ENCODE assay signal across 9 cellular contexts in the genomic region with DNA sequence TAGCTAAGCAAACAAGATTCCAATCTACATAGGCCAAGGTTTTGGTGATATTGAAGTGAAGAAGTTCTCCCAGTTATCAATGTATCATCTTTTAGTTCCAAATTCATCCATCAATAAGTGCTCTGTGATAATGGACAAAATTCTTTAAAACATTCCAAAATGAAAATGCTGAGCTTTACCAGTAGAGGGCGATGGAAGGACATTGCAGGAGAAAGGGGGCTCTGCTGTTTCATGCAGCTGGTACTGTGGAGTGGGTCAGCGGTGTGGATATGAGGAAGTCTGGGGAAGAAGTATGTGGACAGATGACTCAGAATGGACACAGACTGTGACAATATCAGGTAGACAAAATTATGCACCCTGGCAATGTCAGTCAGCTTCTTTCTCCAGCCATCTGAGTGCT. TPM values are rescaled to one million over a fixed set of nuclear protein-coding genes. Genes with fewer than 3 reads are reported as not detected.
DNase-seq lines count a peak whose midpoint lies in the region; ATAC-seq, FAIRE-seq and TF ChIP-seq lines count a peak whose summit lies in the region.
"Had no signal": no experiment of that assay in that cellular context is flagged by ENCODE, and none has a peak within 500 bp of the region (broad histone marks: within the 10 kb centered on the region; RNA-seq: fewer than 3 reads in every experiment).

No MANE protein-coding gene starts in this region.

- POLR2A ChIA-PET in K562 (lab: Yijun Ruan, JAX): interaction anchor here (0.7 kb wide), 1 partner anchor 836 kb away, joined by 4 read pairs; no protein-coding TSS in a partner anchor

- in situ Hi-C loops in K562 (cut with MboI): no loop called here

- CTCF ChIA-PET in K562 (lab: Yijun Ruan, JAX; ENCODE audit: low intra/inter-chr PET ratio): interaction anchor here (1.2 kb wide), 1 partner anchor 211 kb away, joined by 3 read pairs; no protein-coding TSS in a partner anchor

- H3K4me1 ChIP-seq in K562 (replicated peaks in 1 of 2; ENCODE audit: control insufficient read depth in 2 of 2, insufficient read depth in 2 of 2, low read length in 2 of 2): no peaks in the 10 kb centered on the region

- H3K36me3 ChIP-seq in K562 (ENCODE audit: control insufficient read depth, insufficient read depth, low read length): no peaks in the 10 kb centered on the region

- H3K79me2 ChIP-seq in K562 (ENCODE audit: control insufficient read depth, insufficient read depth, low read length): no peaks in the 10 kb centered on the region

- H3K27ac Mint-ChIP-seq in mesothelial cell of epicardium: no peak overlapping the region

- H3K4me3 Mint-ChIP-seq in mesothelial cell of epicardium: no peak overlapping the region
- no peak overlapping the region for H3K4me3 Mint-ChIP-seq in activated T-cell treated with anti-CD3 and anti-CD28 coated beads, Interleukin-2, amount 50 U/mL, for 4 hours
- H3K4me3 Mint-ChIP-seq: central memory CD8-positive, alpha-beta T cell had no signal

- peak; percentile 60 for FAIRE-seq in K562 (lab: Jason Lieb, UNC)

- WGBS in K562 (ENCODE audit: insufficient coverage, low coverage, missing lambda C conversion rate): 0% methylated on average over 2 of the region's 2 CpGs

- no peak overlapping the region for H3K9ac ChIP-seq in K562 (ENCODE audit: insufficient read depth in 1 of 2, low read depth in 2 of 2, low read length in 2 of 2)

- no TSS peak for BruUV-seq in K562 (replicated peaks; lab: Mats Ljungman, UMichigan)

- peak; percentile 51; the same call in 2 of the 3 replicates for ATAC-seq in K562
- no peak for ATAC-seq in GM18861 (IDR thresholded peaks at IDR 0.05; ENCODE audit: unreplicated experiment)
- no peak for ATAC-seq in activated T-cell treated with anti-CD3 and anti-CD28 coated beads, Interleukin-2, amount 50 U/mL, for 4 hours
- no peak for ATAC-seq in GM19455 (IDR thresholded peaks at IDR 0.05; ENCODE audit: unreplicated experiment)
- ATAC-seq in GM21619 (IDR thresholded peaks at IDR 0.05; ENCODE audit: unreplicated experiment): no peak

- TF ChIP-seq RAD21 in K562 (CRISPR knock-in tag; conservative IDR thresholded peaks at IDR 0.05 in 1 of 2, IDR thresholded peaks at IDR 0.05 in 1 of 2): peak; percentile 22 to 51; a peak in 3 of 4 replicates

- H3K27ac ChIP-seq in K562 (ENCODE audit: extremely low read depth, low read depth, low read length): no peak overlapping the region

- peaks cover 3% of the 10 kb centered on the region for H3K36me3 Mint-ChIP-seq in mesothelial cell of epicardium
- no peaks in the 10 kb centered on the region for H3K36me3 Mint-ChIP-seq in activated T-cell treated with anti-CD3 and anti-CD28 coated beads, Interleukin-2, amount 50 U/mL, for 4 hours (ENCODE audit: insufficient read depth)

- peaks cover 10% of the 10 kb centered on the region for H3K9me3 Mint-ChIP-seq in mesothelial cell of epicardium
- H3K9me3 Mint-ChIP-seq in activated T-cell treated with anti-CD3 and anti-CD28 coated beads, Interleukin-2, amount 50 U/mL, for 4 hours: no peaks in the 10 kb centered on the region
- H3K9me3 Mint-ChIP-seq: central memory CD8-positive, alpha-beta T cell had no signal

- no peaks in the 10 kb centered on the region for H3K9me3 ChIP-seq in K562 (replicated peaks; ENCODE audit: control insufficient read depth, insufficient read depth, low read depth, low read length)

- no peak for TF ChIP-seq POLR2A in K562 (conservative IDR thresholded peaks at IDR 0.05)

- intact Hi-C loops in K562 (cut with micrococcal nuclease): loop anchor here (1.0 kb wide), 2 partner anchors 210 to 665 kb away; no protein-coding TSS in a partner anchor

- TF ChIP-seq EP300 in K562 (IDR thresholded peaks at IDR 0.05; ENCODE audit: low read length): no peak

- H2AFZ ChIP-seq in K562 (ENCODE audit: low read depth, low read length): no peak overlapping the region

- no peaks in the 10 kb centered on the region for H3K27me3 ChIP-seq in K562 (ENCODE audit: control insufficient read depth in 2 of 2, insufficient read depth in 2 of 2, low read length in 2 of 2)

- DNase-seq in DMS53 (lab: John Stamatoyannopoulos, UW): peak; percentile 74
- peak; percentile 6 for DNase-seq in HK-2 (ENCODE audit: unreplicated experiment)
- peak; percentile 4 to 23 (median 8) for DNase-seq in K562 (ENCODE audit: extremely low read depth in 1 of 4, low spot score in 3 of 4)
- no peak for DNase-seq in mesothelial cell of epicardium (ENCODE audit: low spot score in 2 of 2, unreplicated experiment in 2 of 2)
- DNase-seq in activated T-cell treated with anti-CD3 and anti-CD28 coated beads, Interleukin-2, amount 50 U/mL, for 4 hours: no peak

- no peaks in the 10 kb centered on the region for H3K27me3 Mint-ChIP-seq in mesothelial cell of epicardium (ENCODE audit: low read depth)
- peaks cover 2% of the 10 kb centered on the region for H3K27me3 Mint-ChIP-seq in activated T-cell treated with anti-CD3 and anti-CD28 coated beads, Interleukin-2, amount 50 U/mL, for 4 hours (ENCODE audit: low read depth)

- TF ChIP-seq CTCF in K562 (IDR thresholded peaks at IDR 0.05 in 2 of 3, conservative IDR thresholded peaks at IDR 0.05 in 1 of 3; ENCODE audit: insufficient read depth in 2 of 3, low read depth in 1 of 3, low read length in 3 of 3): peak; percentile 42 to 65 (median 63); a peak in 5 of 6 replicates
- TF ChIP-seq CTCF in mesothelial cell of epicardium (IDR thresholded peaks at IDR 0.05; ENCODE audit: unreplicated experiment): peak; percentile 78

- no peak overlapping the region for H3K4me2 ChIP-seq in K562 (ENCODE audit: insufficient read depth, low read length)

- no peaks in the 10 kb centered on the region for H3K9me1 ChIP-seq in K562 (ENCODE audit: control insufficient read depth, insufficient read depth, low read length)

- peaks cover 6% of the 10 kb centered on the region for H3K4me1 Mint-ChIP-seq in mesothelial cell of epicardium
- H3K4me1 Mint-ChIP-seq in activated T-cell treated with anti-CD3 and anti-CD28 coated beads, Interleukin-2, amount 50 U/mL, for 4 hours (ENCODE audit: low read depth): no peaks in the 10 kb centered on the region
- H3K4me1 Mint-ChIP-seq: central memory CD8-positive, alpha-beta T cell had no signal

- H4K20me1 ChIP-seq in K562 (replicated peaks; ENCODE audit: control insufficient read depth, insufficient read depth, low read length): no peaks in the 10 kb centered on the region

- no peak overlapping the region for H3K4me3 ChIP-seq in K562

TF ChIP-seq in K562, 482 proteins besides CTCF, POLR2A, EP300 and RAD21:
- no peak for TF ChIP-seq NCOA2 (IDR thresholded peaks at IDR 0.05; ENCODE audit: partially characterized antibody in 2 of 2)
- no peak for TF ChIP-seq TFAM (CRISPR knock-in tag; conservative IDR thresholded peaks at IDR 0.05)

RNA-seq across cellular contexts. Expression of a gene that starts 46.6 kb away (rescaled TPM):
- not detected in 2 replicates for total RNA-seq in K562 (2011; cell fraction: chromatin; rRNA removed; ENCODE audit: low replicate concordance)
- total RNA-seq in K562 (2011; cell fraction: nucleolus; rRNA removed): not detected in 2 replicates
- total RNA-seq in K562 (2011; cell fraction: nucleoplasm; rRNA removed): not detected in 2 replicates
- total RNA-seq in K562 (2014; rRNA removed): not detected in 2 replicates
- total RNA-seq in K562 (2014; rRNA removed; fragmentation: Illumina TruSeq; extraction: Trizol): not detected in 2 replicates
- not detected in 2 replicates for total RNA-seq in K562 (2015; rRNA removed; fragmentation: Illumina TruSeq; extraction: Trizol)
- total RNA-seq in K562 (2021): not detected in 2 replicates
- polyA plus RNA-seq in K562 (2011; rRNA removed): not detected in 2 replicates
- polyA plus RNA-seq in K562 (2011; cell fraction: cytosol; rRNA removed): not detected in 2 replicates
- polyA plus RNA-seq in K562 (2011; cell fraction: nucleus; rRNA removed): not detected in 2 replicates
- polyA plus RNA-seq in K562 (2012): not detected in 2 replicates
- not detected in 2 replicates for polyA plus RNA-seq in K562 (2014; fragmentation: Illumina TruSeq; extraction: Trizol)
- polyA plus RNA-seq in K562 (2014; fragmentation: Nextera tagmentation; extraction: Ambion mirVana): not detected
- not detected in 2 replicates for polyA plus RNA-seq in K562 (2014; rRNA removed)
- polyA minus RNA-seq in K562 (2011; rRNA and poly(A)+ RNA removed): not detected in 2 replicates
- polyA minus RNA-seq in K562 (2011; cell fraction: cytosol; rRNA and poly(A)+ RNA removed): not detected in 2 replicates
- not detected in 2 replicates for polyA minus RNA-seq in K562 (2011; cell fraction: nucleus; rRNA and poly(A)+ RNA removed)
- total RNA-seq in mesothelial cell of epicardium: 20.2 to 23.1 TPM (median 22.9 TPM) in 3 replicates
- total RNA-seq in activated T-cell treated with anti-CD3 and anti-CD28 coated beads, Interleukin-2, amount 50 U/mL, for 4 hours: 1 to 10 TPM in 1 of 3 donors, under 1 TPM in 2; 0.63 to 1.4 (median 0.89) TPM

Comparison
In these comparisons a context has a peak if more than half of its experiments do, and no peak if none do; other contexts are left out.
1. DNase-seq: peak in DMS53 (single experiment), HK-2 (single experiment) and K562 (4 of 4); none in mesothelial cell of epicardium (0 of 2) and activated T-cell treated with anti-CD3 and anti-CD28 coated beads, Interleukin-2, amount 50 U/mL, for 4 hours (single experiment).